8 cellular contexts compared by ENCODE assay signal in genomic region chr9:37994639-37995347, GRCh38.
DNase-seq lines count a peak whose midpoint lies in the region; ATAC-seq and TF ChIP-seq lines count a peak whose summit lies in the region.

No MANE protein-coding gene starts in this region.

- H3K4me1 Mint-ChIP-seq in MCF 10A (ENCODE audit: insufficient read depth, unreplicated experiment): peaks cover 37% of the 10 kb centered on the region
- peaks cover 11% of the 10 kb centered on the region for H3K4me1 Mint-ChIP-seq in activated CD4-positive, alpha-beta memory T cell treated with anti-CD3 and anti-CD28 coated beads for 36 hours (ENCODE audit: low read depth)

- no peak overlapping the region for H3K27ac ChIP-seq in mammary epithelial cell (ENCODE audit: insufficient read depth, low read depth, low read length)

- DNase-seq in MCF 10A (ENCODE audit: unreplicated experiment) (peak; percentile 72), mammary epithelial cell (no peak), NCI-H2081 (lab: John Stamatoyannopoulos, UW) (peak; percentile 70 to 91), head of caudate nucleus (peak; percentile 89 to 98 (median 96)), retina (peak; percentile 87), germinal center (ENCODE audit: low spot score) (no peak)
- peak; percentile 75 for DNase-seq in activated CD4-positive, alpha-beta memory T cell treated with anti-CD3 and anti-CD28 coated beads for 36 hours

- no peaks in the 10 kb centered on the region for H3K27me3 Mint-ChIP-seq in MCF 10A (ENCODE audit: insufficient read depth, unreplicated experiment)
- H3K27me3 Mint-ChIP-seq in activated CD4-positive, alpha-beta memory T cell treated with anti-CD3 and anti-CD28 coated beads for 36 hours: peaks cover 7% of the 10 kb centered on the region

- peak overlapping the region; percentile 59 for H3K4me3 Mint-ChIP-seq in MCF 10A (ENCODE audit: unreplicated experiment)
- no peak overlapping the region for H3K4me3 Mint-ChIP-seq in activated CD4-positive, alpha-beta memory T cell treated with anti-CD3 and anti-CD28 coated beads for 36 hours

- TF ChIP-seq CTCF in MCF 10A (IDR thresholded peaks at IDR 0.05; ENCODE audit: unreplicated experiment) (no peak), mammary epithelial cell (conservative IDR thresholded peaks at IDR 0.05 in 1 of 2, IDR thresholded peaks at IDR 0.05 in 1 of 2; ENCODE audit: extremely low read depth in 1 of 2, insufficient read depth in 1 of 2, low read depth in 1 of 2, low read length in 2 of 2) (no peak)

- H3K27ac Mint-ChIP-seq in MCF 10A (ENCODE audit: low read depth, unreplicated experiment): peak overlapping the region; percentile 55
- H3K27ac Mint-ChIP-seq in activated CD4-positive, alpha-beta memory T cell treated with anti-CD3 and anti-CD28 coated beads for 36 hours: peak overlapping the region; percentile 59

- no peaks in the 10 kb centered on the region for H3K9me3 Mint-ChIP-seq in MCF 10A (ENCODE audit: unreplicated experiment)
- no peaks in the 10 kb centered on the region for H3K9me3 Mint-ChIP-seq in activated CD4-positive, alpha-beta memory T cell treated with anti-CD3 and anti-CD28 coated beads for 36 hours

- POLR2A ChIA-PET in MCF 10A (lab: Yijun Ruan, JAX): interaction anchor here (0.9 to 3.2 kb wide), 12 partner anchors 11 to 102 kb away, joined by 3 to 18 read pairs (median 5); partner anchors contain the start of gene SHB
- POLR2A ChIA-PET in activated CD4-positive, alpha-beta memory T cell treated with anti-CD3 and anti-CD28 coated beads for 36 hours (lab: Charles Lee): no interaction called here

- intact Hi-C loops in MCF 10A (cut with micrococcal nuclease): loop anchor here (1.0 to 2.0 kb wide), 3 partner anchors 14 to 72 kb away; no protein-coding TSS in a partner anchor
- intact Hi-C loops in mammary epithelial cell (cut with micrococcal nuclease): loop anchor here (5.0 kb wide), 2 partner anchors 42 to 43 kb away; no protein-coding TSS in a partner anchor
- intact Hi-C loops in activated CD4-positive, alpha-beta memory T cell treated with anti-CD3 and anti-CD28 coated beads for 36 hours (cut with micrococcal nuclease): loop anchor here (1.0 kb wide), 1 partner anchor 40 kb away; no protein-coding TSS in a partner anchor
- intact Hi-C loops in head of caudate nucleus (cut with DNase I): no loop called here

- 92% methylated on average over 7 of the region's 15 CpGs for WGBS in mammary epithelial cell (ENCODE audit: low coverage, missing lambda C conversion rate)

- H3K9ac ChIP-seq in mammary epithelial cell (ENCODE audit: insufficient read depth, low read length): no peak overlapping the region

- H3K9me3 ChIP-seq in mammary epithelial cell (replicated peaks; ENCODE audit: insufficient read depth, low read length): no peaks in the 10 kb centered on the region

- H4K20me1 ChIP-seq in mammary epithelial cell (ENCODE audit: insufficient read depth, low read length): no peaks in the 10 kb centered on the region

- peaks cover 88% of the 10 kb centered on the region for H3K79me2 ChIP-seq in mammary epithelial cell (ENCODE audit: insufficient read depth, low read length)

- BruUV-seq in MCF 10A (replicated peaks; lab: Mats Ljungman, UMichigan): no TSS peak
- no TSS peak for BruUV-seq in mammary epithelial cell (replicated peaks; lab: Mats Ljungman, UMichigan)

- peak; percentile 79 for ATAC-seq in HG02852 (IDR thresholded peaks at IDR 0.05; ENCODE audit: unreplicated experiment)

- peaks cover 16% of the 10 kb centered on the region for H3K4me1 ChIP-seq in mammary epithelial cell (ENCODE audit: insufficient read depth, low read length)

- H3K36me3 Mint-ChIP-seq in MCF 10A (ENCODE audit: insufficient read depth, unreplicated experiment): peaks cover 6% of the 10 kb centered on the region
- no peaks in the 10 kb centered on the region for H3K36me3 Mint-ChIP-seq in activated CD4-positive, alpha-beta memory T cell treated with anti-CD3 and anti-CD28 coated beads for 36 hours

- CTCF ChIA-PET in MCF 10A (lab: Yijun Ruan, JAX): interaction anchor here (0.6 to 4.6 kb wide), 8 partner anchors 21 to 75 kb away, joined by 3 to 23 read pairs (median 4); no protein-coding TSS in a partner anchor
- CTCF ChIA-PET in mammary epithelial cell (lab: Charles Lee; ENCODE audit: low non-redundant PET): no interaction called here
- CTCF ChIA-PET in activated CD4-positive, alpha-beta memory T cell treated with anti-CD3 and anti-CD28 coated beads for 36 hours (lab: Charles Lee): interaction anchor here (1.0 to 3.4 kb wide), 3 partner anchors 13 to 93 kb away, joined by 3 to 14 read pairs (median 3); no protein-coding TSS in a partner anchor

- no peak overlapping the region for H3K4me3 ChIP-seq in mammary epithelial cell (replicated peaks in 1 of 3; ENCODE audit: insufficient read depth in 1 of 3, low read depth in 2 of 3, low read length in 3 of 3)

- no peak overlapping the region for H2AFZ ChIP-seq in mammary epithelial cell (ENCODE audit: low read depth, low read length)

- no peak overlapping the region for H3K4me2 ChIP-seq in mammary epithelial cell (ENCODE audit: insufficient read depth, low read depth, low read length)

- in situ Hi-C loops in mammary epithelial cell (cut with MboI; ENCODE audit: low sequenced_read_pairs in 2 of 2): no loop called here

- H3K36me3 ChIP-seq in mammary epithelial cell (ENCODE audit: insufficient read depth, low read length): no peaks in the 10 kb centered on the region

- H3K27me3 ChIP-seq in mammary epithelial cell (ENCODE audit: insufficient read depth, low read length): no peaks in the 10 kb centered on the region

- dilution Hi-C loops in mammary epithelial cell (cut with HindIII; ENCODE audit: low sequenced_read_pairs): no loop called here

Comparison
In these comparisons a context has a peak if more than half of its experiments do, and no peak if none do; other contexts are left out.
1. DNase-seq: peak in MCF 10A (single experiment), NCI-H2081 (2 of 2), activated CD4-positive, alpha-beta memory T cell treated with anti-CD3 and anti-CD28 coated beads for 36 hours (single experiment), head of caudate nucleus (42 of 42) and retina (single experiment); none in mammary epithelial cell (single experiment) and germinal center (single experiment).